In genomic region chr13:31394491-31394890, GRCh38 we compare ENCODE assay signal across 16 cellular contexts.
"Had no signal": no experiment of that assay in that cellular context is flagged by ENCODE, and none has a peak within 500 bp of the region (broad histone marks: within the 10 kb centered on the region; RNA-seq: fewer than 3 reads in every experiment).

No MANE protein-coding gene starts in this region.

- H2AFZ ChIP-seq: hepatocyte had no signal

- H3K4me1 Mint-ChIP-seq: neural crest cell had no signal

- H3K4me3 Mint-ChIP-seq: activated CD4-positive, alpha-beta memory T cell treated with anti-CD3 and anti-CD28 coated beads for 36 hours; neural crest cell had no signal

- FAIRE-seq: kidney had no signal

- H3K36me3 ChIP-seq: ascending aorta, sigmoid colon, suprapubic skin, upper lobe of left lung had no signal

- H3K4me3 ChIP-seq: ascending aorta, coronary artery, hepatocyte, sigmoid colon, suprapubic skin, upper lobe of left lung had no signal

- H3K27me3 ChIP-seq: ascending aorta, hepatocyte, sigmoid colon, suprapubic skin, upper lobe of left lung had no signal

- H3K9me3 ChIP-seq: ascending aorta had no signal

- H3K79me2 ChIP-seq: hepatocyte had no signal

- H3K36me3 Mint-ChIP-seq: activated CD4-positive, alpha-beta memory T cell treated with anti-CD3 and anti-CD28 coated beads for 36 hours had no signal

- H3K4me1 ChIP-seq: ascending aorta, sigmoid colon, suprapubic skin, upper lobe of left lung had no signal

- H3K27ac Mint-ChIP-seq: activated CD4-positive, alpha-beta memory T cell treated with anti-CD3 and anti-CD28 coated beads for 36 hours had no signal

- H3K27ac ChIP-seq: ascending aorta, coronary artery, hepatocyte, sigmoid colon, suprapubic skin, upper lobe of left lung had no signal

- DNase-seq: activated CD4-positive, alpha-beta memory T cell treated with anti-CD3 and anti-CD28 coated beads for 36 hours; activated CD4-positive, alpha-beta T cell treated with anti-CD3 and anti-CD28 coated beads for 1 hour; activated T-cell treated with anti-CD3 and anti-CD28 coated beads, Interleukin-2, amount 50 U/mL, for 48 hours; caudate nucleus; effector CD4-positive, alpha-beta T cell; kidney; sigmoid colon; stimulated activated CD4-positive, alpha-beta T cell treated with anti-CD3 and anti-CD28 coated beads, Interleukin-12 subunit alpha, Interleukin-12 subunit beta, amount 100 ng/mL, for 4 hours; stimulated activated naive CD8-positive, alpha-beta T cell treated with anti-CD3 and anti-CD28 coated beads, Interleukin-15, Interleukin-2, amounts not matched to agents 100 U/mL and 50 U/mL, for 24 hours; T-helper 9 cell; upper lobe of left lung had no signal

- H3K4me2 ChIP-seq: hepatocyte had no signal
